ENCODE assay signal across 24 cellular contexts in genomic region chr11:68935516-68936357, GRCh38. TPM values are rescaled to one million over a fixed set of nuclear protein-coding genes. Genes with fewer than 3 reads are reported as not detected.
DNase-seq lines count a peak whose midpoint lies in the region; ATAC-seq, FAIRE-seq and TF ChIP-seq lines count a peak whose summit lies in the region.
"Had no signal": no experiment of that assay in that cellular context is flagged by ENCODE, and none has a peak within 500 bp of the region (broad histone marks: within the 10 kb centered on the region; RNA-seq: fewer than 3 reads in every experiment).

No MANE protein-coding gene starts in this region.

- no peak overlapping the region for H3K27ac ChIP-seq in K562 (ENCODE audit: extremely low read depth, low read depth, low read length)
- H3K27ac ChIP-seq in gastroesophageal sphincter, result peak overlapping the region; percentile 75 to 93 (median 90)
- H3K27ac ChIP-seq in osteoblast (ENCODE audit: low read depth, low read length), result no peak overlapping the region
- no peak overlapping the region for H3K27ac ChIP-seq in PC-9
- H3K27ac ChIP-seq: HL-60 had no signal

- TF ChIP-seq CTCF in K562 (IDR thresholded peaks at IDR 0.05 in 2 of 3, conservative IDR thresholded peaks at IDR 0.05 in 1 of 3; ENCODE audit: insufficient read depth in 2 of 3, low read depth in 1 of 3, low read length in 3 of 3), result no peak
- TF ChIP-seq CTCF in gastroesophageal sphincter (IDR thresholded peaks at IDR 0.05), result no peak
- no peak for TF ChIP-seq CTCF in osteoblast (IDR thresholded peaks at IDR 0.05; ENCODE audit: extremely low read depth, low read depth, low read length)
- no peak for TF ChIP-seq CTCF in PC-9 (conservative IDR thresholded peaks at IDR 0.05)

- WGBS in K562 (ENCODE audit: insufficient coverage, low coverage, missing lambda C conversion rate), result 94% methylated on average over 18 of the region's 29 CpGs
- WGBS in gastroesophageal sphincter (ENCODE audit: low coverage in 1 of 2), 2 donors, result 83% methylated on average over 8 of the region's 29 CpGs; no CpG with 5 or more reads in 1 of the 2 donors

- no peak for DNase-seq in K562 (ENCODE audit: extremely low read depth in 1 of 4, low spot score in 3 of 4)
- DNase-seq in osteoblast (ENCODE audit: insufficient read length, low spot score, missing footprints), result peak; percentile 52
- no peak for DNase-seq in SIG-M5 treated with dmso at 0.1 percent for 504 hours (lab: John Stamatoyannopoulos, UW; ENCODE audit: unreplicated experiment)
- no peak for DNase-seq in PC-9
- DNase-seq in NCI-H1417 (lab: John Stamatoyannopoulos, UW), result no peak
- DNase-seq: CD4-positive, alpha-beta memory T cell; COR-L47; Karpas-422; NCI-H1092; NCI-H1436 treated with DMSO at 0.1 percent for 48 hours; NCI-H187 treated with DMSO at 0.1 percent for 48 hours; NCI-H2107; NCI-H524 treated with DMSO at 0.1 percent for 48 hours; NCI-H82; NK-92 treated with Interleukin-12 subunit alpha and Interleukin-12 subunit beta, amount 100 ng/mL, for 24 hours; PC-3; SHP77 had no signal

- H3F3A ChIP-seq in PC-9 (ENCODE audit: insufficient read depth, low read depth), result 0 out of 2 replicates have a peak, but pooled peaks cover 3% of the 10 kb centered on the region

- TF ChIP-seq EP300 in K562 (IDR thresholded peaks at IDR 0.05; ENCODE audit: low read length) (no peak), gastroesophageal sphincter (IDR thresholded peaks at IDR 0.05) (no peak)

- peaks cover 0 to 5% of the 10 kb centered on the region in 2 experiments; a peak in 1 of 5 replicates for H3K4me1 ChIP-seq in K562 (replicated peaks in 1 of 2; ENCODE audit: control insufficient read depth in 2 of 2, insufficient read depth in 2 of 2, low read length in 2 of 2)
- peaks cover 0 to 100% (median 3%) of the 10 kb centered on the region in 3 donors for H3K4me1 ChIP-seq in gastroesophageal sphincter
- H3K4me1 ChIP-seq in osteoblast (ENCODE audit: insufficient read depth, low read length), result no peaks in the 10 kb centered on the region
- H3K4me1 ChIP-seq in PC-9 (replicated peaks; ENCODE audit: insufficient read depth), result no peaks in the 10 kb centered on the region

- H2AFZ ChIP-seq in K562 (ENCODE audit: low read depth, low read length), result no peak overlapping the region
- no peak overlapping the region for H2AFZ ChIP-seq in osteoblast (ENCODE audit: low read length)
- H2AFZ ChIP-seq in PC-9, result no peak overlapping the region

- no peak for FAIRE-seq in K562 (lab: Jason Lieb, UNC)
- FAIRE-seq: G401.6 had no signal

- H3K27me3 ChIP-seq in K562 (ENCODE audit: control insufficient read depth in 2 of 2, insufficient read depth in 2 of 2, low read length in 2 of 2) (no peaks in the 10 kb centered on the region), gastroesophageal sphincter (no peaks in the 10 kb centered on the region), osteoblast (ENCODE audit: insufficient read depth, low read length) (no peaks in the 10 kb centered on the region), PC-9 (ENCODE audit: insufficient read depth, low read depth) (no peaks in the 10 kb centered on the region)

- intact Hi-C loops in K562 (cut with micrococcal nuclease), result no loop called here
- intact Hi-C loops in PC-9 (cut with micrococcal nuclease; ENCODE audit: unreplicated experiment), result no loop called here

- no TSS peak for BruUV-seq in K562 (replicated peaks; lab: Mats Ljungman, UMichigan)
- BruUV-seq in PC-9 (replicated peaks; lab: Mats Ljungman, UMichigan), result no TSS peak

- CTCF ChIA-PET in K562 (lab: Yijun Ruan, JAX; ENCODE audit: low intra/inter-chr PET ratio) (no interaction called here), PC-9 (lab: Charles Lee) (no interaction called here)

- H3K9me2 ChIP-seq in PC-9 (ENCODE audit: insufficient read depth), result no peaks in the 10 kb centered on the region

- ATAC-seq in K562, result no peak
- ATAC-seq in gastroesophageal sphincter, result no peak
- no peak for ATAC-seq in HG02642 (IDR thresholded peaks at IDR 0.05; ENCODE audit: poor library complexity, unreplicated experiment)
- ATAC-seq: PC-3 had no signal

- H3K9me3 ChIP-seq in K562 (replicated peaks; ENCODE audit: control insufficient read depth, insufficient read depth, low read depth, low read length) (no peaks in the 10 kb centered on the region), gastroesophageal sphincter (no peaks in the 10 kb centered on the region), osteoblast (ENCODE audit: low read depth, low read length) (no peaks in the 10 kb centered on the region), PC-9 (ENCODE audit: insufficient read depth, low read depth) (no peaks in the 10 kb centered on the region)

- H3K36me3 ChIP-seq in K562 (ENCODE audit: control insufficient read depth, insufficient read depth, low read length), result peaks cover 79% of the 10 kb centered on the region; the same call in 2 of the 3 replicates
- peaks cover 0 to 96% of the 10 kb centered on the region in 2 donors for H3K36me3 ChIP-seq in gastroesophageal sphincter
- peaks cover 43% of the 10 kb centered on the region for H3K36me3 ChIP-seq in osteoblast (ENCODE audit: insufficient read depth, low read length)
- no peaks in the 10 kb centered on the region for H3K36me3 ChIP-seq in PC-9 (ENCODE audit: low read depth)

- no peak for TF ChIP-seq RAD21 in K562 (CRISPR knock-in tag; conservative IDR thresholded peaks at IDR 0.05 in 1 of 2, IDR thresholded peaks at IDR 0.05 in 1 of 2)

- H3K4me3 ChIP-seq in K562, result no peak overlapping the region
- H3K4me3 ChIP-seq in gastroesophageal sphincter, result peak overlapping the region in 1 of 2 donors; percentile 7
- no peak overlapping the region for H3K4me3 ChIP-seq in osteoblast (ENCODE audit: insufficient read depth, low read length)
- H3K4me3 ChIP-seq in PC-9, result no peak overlapping the region

- H3K9ac ChIP-seq in K562 (ENCODE audit: insufficient read depth in 1 of 2, low read depth in 2 of 2, low read length in 2 of 2), result no peak overlapping the region

- H3K4me2 ChIP-seq in K562 (ENCODE audit: insufficient read depth, low read length) (no peak overlapping the region), osteoblast (ENCODE audit: insufficient read depth, low read length) (no peak overlapping the region), PC-9 (no peak overlapping the region)

- H3K79me2 ChIP-seq in K562 (ENCODE audit: control insufficient read depth, insufficient read depth, low read length), result no peaks in the 10 kb centered on the region
- no peaks in the 10 kb centered on the region for H3K79me2 ChIP-seq in osteoblast (ENCODE audit: insufficient read depth, low read length)
- H3K79me2 ChIP-seq in PC-9 (ENCODE audit: low read depth), result no peaks in the 10 kb centered on the region

- H3K9me1 ChIP-seq in K562 (ENCODE audit: control insufficient read depth, insufficient read depth, low read length), result no peaks in the 10 kb centered on the region

- POLR2A ChIA-PET in K562 (lab: Yijun Ruan, JAX), result interaction anchor here (0.5 kb wide), 1 partner anchor 374 kb away, joined by 3 read pairs; no protein-coding TSS in a partner anchor
- POLR2A ChIA-PET in PC-9 (lab: Charles Lee; ENCODE audit: unreplicated experiment), result no interaction called here

- H4K20me1 ChIP-seq in K562 (replicated peaks; ENCODE audit: control insufficient read depth, insufficient read depth, low read length) (0 out of 2 replicates have a peak, but pooled peaks cover 2% of the 10 kb centered on the region), osteoblast (ENCODE audit: insufficient read depth, low read length) (no peaks in the 10 kb centered on the region), PC-9 (ENCODE audit: insufficient read depth) (no peaks in the 10 kb centered on the region)

- no peak for TF ChIP-seq POLR2A in K562 (conservative IDR thresholded peaks at IDR 0.05)
- no peak for TF ChIP-seq POLR2A in gastroesophageal sphincter (IDR thresholded peaks at IDR 0.05)

- in situ Hi-C loops in K562 (cut with MboI), result no loop called here

RNA-seq across cellular contexts. Expression of gene IGHMBP2, which starts 32.0 kb away (rescaled TPM):
- 109 and 159 TPM in 2 replicates for total RNA-seq in K562 (2011; cell fraction: chromatin; rRNA removed; ENCODE audit: low replicate concordance)
- 75.3 and 75.5 TPM in 2 replicates for total RNA-seq in K562 (2011; cell fraction: nucleolus; rRNA removed)
- total RNA-seq in K562 (2011; cell fraction: nucleoplasm; rRNA removed), result 61.4 and 66.5 TPM in 2 replicates
- total RNA-seq in K562 (2014; rRNA removed) (12.5 and 15.9 TPM in 2 replicates), K562 (2014; rRNA removed; fragmentation: Illumina TruSeq; extraction: Trizol) (8.3 and 11.7 TPM in 2 replicates), K562 (2015; rRNA removed; fragmentation: Illumina TruSeq; extraction: Trizol) (11.6 and 14.5 TPM in 2 replicates), K562 (2021) (24.8 and 28.9 TPM in 2 replicates), gastroesophageal sphincter (10 to 100 TPM; 20.9 to 31.8 (median 24.9) TPM), osteoblast (10.9 and 11.8 TPM in 2 replicates), PC-9 (2021) (27.0 and 27.6 TPM in 2 replicates)
- polyA plus RNA-seq in K562 (2011; rRNA removed) (14.5 and 21.1 TPM in 2 replicates), K562 (2014; fragmentation: Illumina TruSeq; extraction: Trizol) (18.8 and 20.7 TPM in 2 replicates), K562 (2014; fragmentation: Nextera tagmentation; extraction: Ambion mirVana) (1 to 10 TPM; 1.6 to 1.8 TPM), K562 (2014; rRNA removed) (16.3 and 18.6 TPM in 2 replicates)
- 8.1 and 11.3 TPM in 2 replicates for polyA plus RNA-seq in K562 (2011; cell fraction: cytosol; rRNA removed)
- 61.4 and 78.3 TPM in 2 replicates for polyA plus RNA-seq in K562 (2011; cell fraction: nucleus; rRNA removed)
- polyA plus RNA-seq in K562 (2012), result 10.6 and 12.2 TPM in 2 replicates
- polyA minus RNA-seq in K562 (2011; rRNA and poly(A)+ RNA removed), result 14.0 and 15.0 TPM in 2 replicates
- polyA minus RNA-seq in K562 (2011; cell fraction: cytosol; rRNA and poly(A)+ RNA removed), result 10.6 and 14.2 TPM in 2 replicates
- polyA minus RNA-seq in K562 (2011; cell fraction: nucleus; rRNA and poly(A)+ RNA removed), result 30.6 and 45.2 TPM in 2 replicates

RNA-seq across cellular contexts. Expression of gene MRPL21, which starts 32.1 kb away (rescaled TPM):
- 59.2 and 99.2 TPM in 2 replicates for total RNA-seq in K562 (2011; cell fraction: chromatin; rRNA removed; ENCODE audit: low replicate concordance)
- 79.2 and 104 TPM in 2 replicates for total RNA-seq in K562 (2011; cell fraction: nucleolus; rRNA removed)
- total RNA-seq in K562 (2011; cell fraction: nucleoplasm; rRNA removed), result 83.7 and 85.4 TPM in 2 replicates
- total RNA-seq in K562 (2014; rRNA removed) (254 and 255 TPM in 2 replicates), K562 (2014; rRNA removed; fragmentation: Illumina TruSeq; extraction: Trizol) (196 and 207 TPM in 2 replicates), K562 (2015; rRNA removed; fragmentation: Illumina TruSeq; extraction: Trizol) (207 and 219 TPM in 2 replicates), K562 (2021) (201 and 238 TPM in 2 replicates), gastroesophageal sphincter (10 to 100 TPM; 40.4 to 70.0 (median 52.8) TPM), osteoblast (45.7 and 51.0 TPM in 2 replicates), PC-9 (2021) (81.9 and 88.0 TPM in 2 replicates)
- polyA plus RNA-seq in K562 (2011; rRNA removed) (194 and 232 TPM in 2 replicates), K562 (2014; fragmentation: Illumina TruSeq; extraction: Trizol) (203 and 210 TPM in 2 replicates), K562 (2014; fragmentation: Nextera tagmentation; extraction: Ambion mirVana) (100 to 1,000 TPM; 448 to 618 TPM), K562 (2014; rRNA removed) (328 and 364 TPM in 2 replicates)
- polyA plus RNA-seq in K562 (2011; cell fraction: cytosol; rRNA removed), result 126 and 191 TPM in 2 replicates
- 88.4 and 93.3 TPM in 2 replicates for polyA plus RNA-seq in K562 (2011; cell fraction: nucleus; rRNA removed)
- 124 and 195 TPM in 2 replicates for polyA plus RNA-seq in K562 (2012)
- 76.5 and 99.7 TPM in 2 replicates for polyA minus RNA-seq in K562 (2011; rRNA and poly(A)+ RNA removed)
- polyA minus RNA-seq in K562 (2011; cell fraction: cytosol; rRNA and poly(A)+ RNA removed), result 47.3 and 49.9 TPM in 2 replicates
- polyA minus RNA-seq in K562 (2011; cell fraction: nucleus; rRNA and poly(A)+ RNA removed), result 40.5 and 55.1 TPM in 2 replicates

RNA-seq across cellular contexts. Expression of gene MRGPRD, which starts 45.0 kb away (rescaled TPM):
- total RNA-seq in K562 (2011; cell fraction: chromatin; rRNA removed; ENCODE audit: low replicate concordance), result not detected in 2 replicates
- not detected in 2 replicates for total RNA-seq in K562 (2011; cell fraction: nucleolus; rRNA removed)
- total RNA-seq in K562 (2011; cell fraction: nucleoplasm; rRNA removed), result not detected in 2 replicates
- not detected in 2 replicates for total RNA-seq in K562 (2014; rRNA removed)
- not detected in 2 replicates for total RNA-seq in K562 (2014; rRNA removed; fragmentation: Illumina TruSeq; extraction: Trizol)
- total RNA-seq in K562 (2015; rRNA removed; fragmentation: Illumina TruSeq; extraction: Trizol), result not detected in 2 replicates
- total RNA-seq in K562 (2021), result not detected in 2 replicates
- polyA plus RNA-seq in K562 (2011; rRNA removed), result not detected in 2 replicates
- polyA plus RNA-seq in K562 (2011; cell fraction: cytosol; rRNA removed), result not detected in 2 replicates
- polyA plus RNA-seq in K562 (2011; cell fraction: nucleus; rRNA removed), result not detected in 2 replicates
- not detected in 2 replicates for polyA plus RNA-seq in K562 (2012)
- not detected in 2 replicates for polyA plus RNA-seq in K562 (2014; fragmentation: Illumina TruSeq; extraction: Trizol)
- not detected for polyA plus RNA-seq in K562 (2014; fragmentation: Nextera tagmentation; extraction: Ambion mirVana)
- polyA plus RNA-seq in K562 (2014; rRNA removed), result not detected in 2 replicates
- not detected in 2 replicates for polyA minus RNA-seq in K562 (2011; rRNA and poly(A)+ RNA removed)
- not detected in 2 replicates for polyA minus RNA-seq in K562 (2011; cell fraction: cytosol; rRNA and poly(A)+ RNA removed)
- not detected in 2 replicates for polyA minus RNA-seq in K562 (2011; cell fraction: nucleus; rRNA and poly(A)+ RNA removed)
- total RNA-seq in gastroesophageal sphincter, result 1 to 10 TPM in 2 of 4 donors, not detected in 2; 2.9 to 5.4 TPM
- total RNA-seq in osteoblast, result not detected in 2 replicates
- not detected in 2 replicates for total RNA-seq in PC-9 (2021)
- total RNA-seq: A673; CD4-positive, alpha-beta memory T cell; H4; PC-3; RPMI7951 had no signal

Comparison
In these comparisons a context has a peak if more than half of its experiments do, and no peak if none do; other contexts are left out.
1. H3K27ac ChIP-seq: peak in gastroesophageal sphincter (4 of 4); none in K562 (single experiment), osteoblast (single experiment) and PC-9 (single experiment).